Comparison of ENCODE assay signal across 1 cellular context in the genomic region with DNA sequence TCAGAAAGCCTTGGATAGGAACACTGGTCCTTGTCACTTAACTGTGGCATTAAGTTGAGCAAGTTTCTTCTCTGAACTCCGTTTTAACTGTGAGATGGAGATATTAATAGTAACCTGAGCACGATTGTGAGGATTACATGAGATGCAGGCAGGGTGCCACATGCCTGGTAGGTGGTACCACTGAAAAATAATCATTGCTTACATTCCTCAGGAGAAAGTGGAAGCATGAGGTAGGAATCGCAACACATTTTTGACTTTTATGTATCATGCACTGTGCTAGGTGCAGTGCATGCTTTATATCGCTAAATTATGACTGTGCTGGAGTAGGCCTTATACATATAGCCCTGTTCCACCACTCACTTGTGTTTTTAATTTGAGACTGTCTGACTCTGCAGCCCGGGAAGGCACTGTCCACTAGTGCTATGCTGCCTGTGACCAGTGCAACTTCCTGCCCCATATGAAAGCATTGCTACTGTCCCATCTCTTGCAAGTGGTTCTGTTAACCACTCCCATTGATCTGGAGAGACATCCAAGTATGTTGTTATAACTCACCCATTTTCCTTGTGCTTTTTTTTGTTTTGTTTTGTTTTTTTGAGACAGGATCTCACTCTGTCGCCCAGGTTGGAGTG.
TF ChIP-seq lines count a peak whose summit lies in the region.

No MANE protein-coding gene starts in this region.

TF ChIP-seq in H1, 55 proteins besides CTCF, POLR2A, EP300 and RAD21:
- TF ChIP-seq SAP30 (IDR thresholded peaks at IDR 0.05; ENCODE audit: insufficient read depth, insufficient replicate concordance, low read length) (no peak), CHD2 (IDR thresholded peaks at IDR 0.05; ENCODE audit: low read length) (no peak), CBX8 (IDR thresholded peaks at IDR 0.05; ENCODE audit: borderline replicate concordance, low read depth, low read length) (no peak), BRCA1 (IDR thresholded peaks at IDR 0.05; ENCODE audit: low read depth, low read length) (no peak), TBP (IDR thresholded peaks at IDR 0.05; ENCODE audit: low read depth, low read length) (no peak), CHD1 (IDR thresholded peaks at IDR 0.05; ENCODE audit: low read depth, low read length) (no peak)
